Comparison of ENCODE assay signal across 8 cellular contexts in genomic region chr6:77467038-77467437, GRCh38. TPM values are rescaled to one million over a fixed set of nuclear protein-coding genes. Genes with fewer than 3 reads are reported as not detected.
A peak's percentile ranks its signal among the peaks of the same experiment; 100 is the strongest.
DNase-seq lines count a peak whose midpoint lies in the region; ATAC-seq and TF ChIP-seq lines count a peak whose summit lies in the region.

No MANE protein-coding gene starts in this region.

- H3K27me3 Mint-ChIP-seq in activated B cell treated with CpG ODN at 0.5 μM for 24 hours = peaks cover 36% of the 10 kb centered on the region

- no peak for DNase-seq in BJ (ENCODE audit: low read depth)
- DNase-seq in activated B cell treated with CpG ODN at 0.5 μM for 24 hours = no peak
- DNase-seq in fibroblast of pulmonary artery (ENCODE audit: low read depth) = no peak
- no peak for DNase-seq in neuronal stem cell (ENCODE audit: low spot score)
- no peak for DNase-seq in inferior parietal cortex (ENCODE audit: extremely low spot score)
- DNase-seq in NOMO-1 treated with dmso at 0.1 percent for 144 hours (lab: John Stamatoyannopoulos, UW; ENCODE audit: unreplicated experiment) = no peak

- peaks cover 0 to 13% of the 10 kb centered on the region in 2 donors for H3K4me1 ChIP-seq in neuronal stem cell (ENCODE audit: control insufficient read depth in 2 of 2, insufficient read depth in 1 of 2, low read depth in 1 of 2, low read length in 2 of 2)

- H3K4me3 ChIP-seq in BJ (ENCODE audit: low read depth, low read length) (peak overlapping the region; percentile 49), fibroblast of pulmonary artery (replicated peaks; ENCODE audit: low read depth, low read length) (peak overlapping the region; percentile 75), neuronal stem cell (ENCODE audit: low read length in 2 of 2) (peak overlapping the region; percentile 44 to 83)

- TF ChIP-seq CTCF in BJ (IDR thresholded peaks at IDR 0.05; ENCODE audit: insufficient read depth, low read depth, low read length) (no peak), activated B cell treated with CpG ODN at 0.5 μM for 24 hours (IDR thresholded peaks at IDR 0.05) (no peak), fibroblast of pulmonary artery (IDR thresholded peaks at IDR 0.05; ENCODE audit: low read length, missing control alignments) (no peak)

- H3K27ac Mint-ChIP-seq in activated B cell treated with CpG ODN at 0.5 μM for 24 hours = no peak overlapping the region

- no peak overlapping the region for H2AK5ac ChIP-seq in neuronal stem cell (ENCODE audit: low read depth, low read length)

- H3K27ac ChIP-seq in neuronal stem cell (replicated peaks; ENCODE audit: low read length) = no peak overlapping the region

- H2BK15ac ChIP-seq in neuronal stem cell (ENCODE audit: low read length) = no peak overlapping the region

- no peak overlapping the region for H3K9ac ChIP-seq in neuronal stem cell (ENCODE audit: low read depth, low read length, poor library complexity)

- no peak overlapping the region for H3K14ac ChIP-seq in neuronal stem cell (ENCODE audit: low read length)

- no peak overlapping the region for H2BK12ac ChIP-seq in neuronal stem cell (ENCODE audit: low read length)

- H4K8ac ChIP-seq in neuronal stem cell (ENCODE audit: low read depth, low read length) = no peak overlapping the region

- intact Hi-C loops in activated B cell treated with CpG ODN at 0.5 μM for 24 hours (cut with micrococcal nuclease) = loop anchor here (5.0 kb wide), 1 partner anchor 2000 kb away; no protein-coding TSS in a partner anchor

- H3K18ac ChIP-seq in neuronal stem cell (ENCODE audit: low read length) = no peak overlapping the region

- POLR2A ChIA-PET in BJ (lab: Charles Lee) = no interaction called here
- POLR2A ChIA-PET in activated B cell treated with CpG ODN at 0.5 μM for 24 hours (lab: Charles Lee) = no interaction called here

- peaks cover 10% of the 10 kb centered on the region for H3K27me3 ChIP-seq in BJ (ENCODE audit: control insufficient read depth, insufficient read depth, low read length)
- H3K27me3 ChIP-seq in neuronal stem cell (ENCODE audit: control insufficient read depth in 3 of 3, insufficient read depth in 3 of 3, low read depth in 1 of 3, low read length in 3 of 3) = peaks cover 11 to 53% (median 42%) of the 10 kb centered on the region in 3 experiments

- H3K4me3 Mint-ChIP-seq in activated B cell treated with CpG ODN at 0.5 μM for 24 hours = peak overlapping the region; percentile 84

- H3K79me1 ChIP-seq in neuronal stem cell (ENCODE audit: low read depth, low read length) = no peaks in the 10 kb centered on the region

- ATAC-seq in activated B cell treated with CpG ODN at 0.5 μM for 24 hours (ENCODE audit: low read depth) (no peak), HG03442 (IDR thresholded peaks at IDR 0.05; ENCODE audit: unreplicated experiment) (no peak), GM21786 (IDR thresholded peaks at IDR 0.05; ENCODE audit: unreplicated experiment) (no peak)

- H3K36me3 ChIP-seq in BJ (ENCODE audit: control insufficient read depth, insufficient read depth, low read length) = no peaks in the 10 kb centered on the region
- no peaks in the 10 kb centered on the region for H3K36me3 ChIP-seq in neuronal stem cell (replicated peaks in 1 of 2; ENCODE audit: control insufficient read depth in 2 of 2, insufficient read depth in 2 of 2, low read length in 2 of 2)

- no CpG with 5 or more reads among the region's 11 CpGs for WGBS in neuronal stem cell (ENCODE audit: extremely low coverage in 2 of 2, insufficient read length in 2 of 2, insufficient replicate concordance in 1 of 2), 2 donors

- no peak overlapping the region for H2BK120ac ChIP-seq in neuronal stem cell (ENCODE audit: low read depth, low read length)

- H2AFZ ChIP-seq in neuronal stem cell (ENCODE audit: low read length) = peak overlapping the region; percentile 93

- H3K9me3 Mint-ChIP-seq in activated B cell treated with CpG ODN at 0.5 μM for 24 hours = peaks cover 2% of the 10 kb centered on the region

- H3K4me2 ChIP-seq in neuronal stem cell (ENCODE audit: insufficient read depth, low read length, poor library complexity, severe bottlenecking) = peak overlapping the region; percentile 79

- CTCF ChIA-PET in BJ (lab: Yijun Ruan, JAX) = interaction anchor here (1.1 to 4.0 kb wide), 7 partner anchors 10 to 1532 kb away, joined by 3 to 26 read pairs (median 7); no protein-coding TSS in a partner anchor
- CTCF ChIA-PET in activated B cell treated with CpG ODN at 0.5 μM for 24 hours (lab: Charles Lee) = interaction anchor here (1.7 kb wide), 1 partner anchor 10 kb away, joined by 4 read pairs; no protein-coding TSS in a partner anchor

- no peak overlapping the region for H4K91ac ChIP-seq in neuronal stem cell (ENCODE audit: low read depth, low read length, poor library complexity)

- H3K9me3 ChIP-seq in neuronal stem cell (replicated peaks in 1 of 2; ENCODE audit: control insufficient read depth in 2 of 2, insufficient read depth in 1 of 2, low read depth in 1 of 2, low read length in 2 of 2) = peaks cover 2 to 5% of the 10 kb centered on the region in 2 donors

- H3K4ac ChIP-seq in neuronal stem cell (ENCODE audit: low read length) = no peak overlapping the region

- H2BK5ac ChIP-seq in neuronal stem cell (ENCODE audit: low read length) = no peak overlapping the region

- H3K23ac ChIP-seq in neuronal stem cell (ENCODE audit: low read depth, low read length, poor library complexity) = no peak overlapping the region

- H3K4me1 Mint-ChIP-seq in activated B cell treated with CpG ODN at 0.5 μM for 24 hours = peaks cover 12% of the 10 kb centered on the region

- H3K36me3 Mint-ChIP-seq in activated B cell treated with CpG ODN at 0.5 μM for 24 hours (ENCODE audit: low read depth) = peaks cover 3% of the 10 kb centered on the region

RNA-seq across cellular contexts. Expression of gene HTR1B, which starts 3.7 kb away (rescaled TPM):
- polyA plus RNA-seq in BJ (2011; rRNA removed) = 1.4 and 3.1 TPM in 2 replicates
- 2.2 and 2.7 TPM in 2 replicates for polyA minus RNA-seq in BJ (2011; rRNA and poly(A)+ RNA removed)
- total RNA-seq in activated B cell treated with CpG ODN at 0.5 μM for 24 hours = not detected in 2 replicates
- polyA plus RNA-seq in neuronal stem cell (2013, experiment 1 of 2) = 0.11 TPM
- 0.12 TPM for polyA plus RNA-seq in neuronal stem cell (2013, experiment 2 of 2)
